Comparison of ENCODE assay signal across 1 cellular context in the genomic region with DNA sequence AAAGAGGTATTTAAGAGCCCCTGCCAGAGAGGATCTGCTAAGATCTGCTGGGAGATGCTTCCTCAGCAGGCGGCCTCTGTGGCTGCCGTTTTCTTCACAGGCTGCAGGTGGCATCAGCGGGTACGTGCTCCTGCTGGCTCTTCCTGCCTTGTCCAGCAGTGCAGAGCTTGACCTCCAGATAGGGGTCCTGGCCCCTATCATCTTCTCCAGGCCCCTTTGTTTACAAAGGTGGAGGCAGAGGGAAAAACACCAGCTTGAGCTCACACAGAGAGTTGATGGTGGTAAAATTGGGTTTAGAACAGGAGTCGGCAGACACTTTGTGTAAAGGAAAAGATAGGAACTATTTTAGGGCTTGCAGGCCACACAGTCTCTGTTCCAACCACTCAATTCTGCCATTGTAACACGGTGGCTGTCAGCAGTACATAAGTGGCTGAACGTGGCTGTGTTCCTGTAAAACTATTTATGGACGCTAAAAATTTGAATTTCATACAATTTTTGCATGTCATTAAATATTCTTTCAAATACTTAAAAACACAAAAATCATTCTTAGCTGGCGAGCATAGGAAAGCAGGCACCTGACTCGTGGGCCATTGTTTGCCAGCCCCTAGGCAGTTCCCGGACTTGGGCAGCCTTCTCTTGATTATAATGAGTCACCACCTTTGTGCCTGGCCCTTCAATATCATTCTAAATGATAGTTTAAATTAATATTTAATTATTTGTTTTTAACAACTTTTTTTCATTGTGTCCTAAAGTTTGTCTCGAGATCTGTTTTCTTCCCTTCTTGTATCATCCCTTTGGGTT.
A peak's percentile ranks its signal among the peaks of the same experiment; 100 is the strongest.
TF ChIP-seq lines count a peak whose summit lies in the region.

No MANE protein-coding gene starts in this region.

TF ChIP-seq in HepG2, 621 proteins besides CTCF, POLR2A, EP300 and RAD21 (continued from another document and continues in another):
- TF ChIP-seq, protein P1, sequence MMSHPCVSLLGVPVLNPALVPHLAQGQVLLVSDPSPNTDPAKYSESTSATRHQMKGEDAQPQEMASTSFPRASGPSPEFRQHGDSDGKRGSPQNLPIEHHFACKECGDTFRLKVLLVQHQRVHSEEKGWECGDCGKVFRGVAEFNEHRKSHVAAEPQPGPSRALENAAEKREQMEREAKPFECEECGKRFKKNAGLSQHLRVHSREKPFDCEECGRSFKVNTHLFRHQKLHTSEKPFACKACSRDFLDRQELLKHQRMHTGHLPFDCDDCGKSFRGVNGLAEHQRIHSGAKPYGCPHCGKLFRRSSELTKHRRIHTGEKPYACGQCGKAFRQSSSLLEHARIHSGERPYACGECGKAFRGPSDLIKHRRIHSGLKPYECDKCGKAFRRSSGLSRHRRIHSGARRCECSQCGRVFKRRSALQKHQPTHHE (CRISPR knock-in tag; IDR thresholded peaks at IDR 0.05; ENCODE audit: borderline replicate concordance): no peak
- TF ChIP-seq, protein P2, sequence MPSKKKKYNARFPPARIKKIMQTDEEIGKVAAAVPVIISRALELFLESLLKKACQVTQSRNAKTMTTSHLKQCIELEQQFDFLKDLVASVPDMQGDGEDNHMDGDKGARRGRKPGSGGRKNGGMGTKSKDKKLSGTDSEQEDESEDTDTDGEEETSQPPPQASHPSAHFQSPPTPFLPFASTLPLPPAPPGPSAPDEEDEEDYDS (CRISPR knock-in tag; IDR thresholded peaks at IDR 0.05): no peak
- peak; percentile 37 for TF ChIP-seq TEAD3 (CRISPR knock-in tag; optimal IDR thresholded peaks at IDR 0.05; ENCODE audit: borderline replicate concordance)
- no peak for TF ChIP-seq NFE2L1 (CRISPR knock-in tag; IDR thresholded peaks at IDR 0.05; ENCODE audit: borderline replicate concordance)
- TF ChIP-seq, protein P3, sequence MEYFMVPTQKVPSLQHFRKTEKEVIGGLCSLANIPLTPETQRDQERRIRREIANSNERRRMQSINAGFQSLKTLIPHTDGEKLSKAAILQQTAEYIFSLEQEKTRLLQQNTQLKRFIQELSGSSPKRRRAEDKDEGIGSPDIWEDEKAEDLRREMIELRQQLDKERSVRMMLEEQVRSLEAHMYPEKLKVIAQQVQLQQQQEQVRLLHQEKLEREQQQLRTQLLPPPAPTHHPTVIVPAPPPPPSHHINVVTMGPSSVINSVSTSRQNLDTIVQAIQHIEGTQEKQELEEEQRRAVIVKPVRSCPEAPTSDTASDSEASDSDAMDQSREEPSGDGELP (IDR thresholded peaks at IDR 0.05; ENCODE audit: borderline replicate concordance, low read depth): no peak
- TF ChIP-seq ZFP37 (CRISPR knock-in tag; IDR thresholded peaks at IDR 0.05; ENCODE audit: borderline replicate concordance): no peak
- no peak for TF ChIP-seq MEF2D (CRISPR knock-in tag; IDR thresholded peaks at IDR 0.05)
- no peak for TF ChIP-seq ZBTB3 (CRISPR knock-in tag; IDR thresholded peaks at IDR 0.05; ENCODE audit: borderline replicate concordance, low read depth)
- no peak for TF ChIP-seq ZNF737 (CRISPR knock-in tag; IDR thresholded peaks at IDR 0.05; ENCODE audit: borderline replicate concordance)
- no peak for TF ChIP-seq HOXD1 (CRISPR knock-in tag; IDR thresholded peaks at IDR 0.05)
- TF ChIP-seq ZNF501 (CRISPR knock-in tag; IDR thresholded peaks at IDR 0.05): peak; percentile 84
- TF ChIP-seq TAF1 (CRISPR knock-in tag; IDR thresholded peaks at IDR 0.05): no peak
- no peak for TF ChIP-seq KAT7 (CRISPR knock-in tag; IDR thresholded peaks at IDR 0.05; ENCODE audit: borderline replicate concordance)
- TF ChIP-seq, protein P4, sequence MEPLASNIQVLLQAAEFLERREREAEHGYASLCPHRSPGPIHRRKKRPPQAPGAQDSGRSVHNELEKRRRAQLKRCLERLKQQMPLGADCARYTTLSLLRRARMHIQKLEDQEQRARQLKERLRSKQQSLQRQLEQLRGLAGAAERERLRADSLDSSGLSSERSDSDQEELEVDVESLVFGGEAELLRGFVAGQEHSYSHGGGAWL (CRISPR knock-in tag; IDR thresholded peaks at IDR 0.05): no peak
- TF ChIP-seq NCOA1 (CRISPR knock-in tag; IDR thresholded peaks at IDR 0.05): no peak
- no peak for TF ChIP-seq FOXJ3 (CRISPR knock-in tag; IDR thresholded peaks at IDR 0.05; ENCODE audit: borderline replicate concordance)
- no peak for TF ChIP-seq ZFP90 (CRISPR knock-in tag; IDR thresholded peaks at IDR 0.05; ENCODE audit: borderline replicate concordance)
- TF ChIP-seq ZNF605 (CRISPR knock-in tag; IDR thresholded peaks at IDR 0.05): peak; percentile 53; the same call in 1 of the 2 replicates
- TF ChIP-seq RFXAP (CRISPR knock-in tag; IDR thresholded peaks at IDR 0.05; ENCODE audit: borderline replicate concordance): no peak
- no peak; the same call in 1 of the 2 replicates for TF ChIP-seq BCL6 (CRISPR knock-in tag; IDR thresholded peaks at IDR 0.05)
- TF ChIP-seq ERF (CRISPR knock-in tag; IDR thresholded peaks at IDR 0.05): peak; percentile 51; the same call in 1 of the 2 replicates
- no peak for TF ChIP-seq ZNF672 (CRISPR knock-in tag; IDR thresholded peaks at IDR 0.05)
- TF ChIP-seq JUNB (CRISPR knock-in tag; IDR thresholded peaks at IDR 0.05; ENCODE audit: borderline replicate concordance): no peak
- no peak for TF ChIP-seq KLF11 (CRISPR knock-in tag; IDR thresholded peaks at IDR 0.05)
- no peak for TF ChIP-seq ZNF17 (CRISPR knock-in tag; IDR thresholded peaks at IDR 0.05)
- no peak for TF ChIP-seq POLR2AphosphoS5 (IDR thresholded peaks at IDR 0.05; ENCODE audit: low read depth, low read length)
- TF ChIP-seq, protein P5, sequence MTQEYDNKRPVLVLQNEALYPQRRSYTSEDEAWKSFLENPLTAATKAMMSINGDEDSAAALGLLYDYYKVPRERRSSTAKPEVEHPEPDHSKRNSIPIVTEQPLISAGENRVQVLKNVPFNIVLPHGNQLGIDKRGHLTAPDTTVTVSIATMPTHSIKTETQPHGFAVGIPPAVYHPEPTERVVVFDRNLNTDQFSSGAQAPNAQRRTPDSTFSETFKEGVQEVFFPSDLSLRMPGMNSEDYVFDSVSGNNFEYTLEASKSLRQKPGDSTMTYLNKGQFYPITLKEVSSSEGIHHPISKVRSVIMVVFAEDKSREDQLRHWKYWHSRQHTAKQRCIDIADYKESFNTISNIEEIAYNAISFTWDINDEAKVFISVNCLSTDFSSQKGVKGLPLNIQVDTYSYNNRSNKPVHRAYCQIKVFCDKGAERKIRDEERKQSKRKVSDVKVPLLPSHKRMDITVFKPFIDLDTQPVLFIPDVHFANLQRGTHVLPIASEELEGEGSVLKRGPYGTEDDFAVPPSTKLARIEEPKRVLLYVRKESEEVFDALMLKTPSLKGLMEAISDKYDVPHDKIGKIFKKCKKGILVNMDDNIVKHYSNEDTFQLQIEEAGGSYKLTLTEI (CRISPR knock-in tag; conservative IDR thresholded peaks at IDR 0.05): no peak
- TF ChIP-seq HOXA7 (CRISPR knock-in tag; IDR thresholded peaks at IDR 0.05): no peak
- no peak for TF ChIP-seq ZNF790 (CRISPR knock-in tag; IDR thresholded peaks at IDR 0.05; ENCODE audit: borderline replicate concordance)
- no peak for TF ChIP-seq CCAR2 (optimal IDR thresholded peaks at IDR 0.05; ENCODE audit: low read depth, low read length)
- TF ChIP-seq, protein P6, sequence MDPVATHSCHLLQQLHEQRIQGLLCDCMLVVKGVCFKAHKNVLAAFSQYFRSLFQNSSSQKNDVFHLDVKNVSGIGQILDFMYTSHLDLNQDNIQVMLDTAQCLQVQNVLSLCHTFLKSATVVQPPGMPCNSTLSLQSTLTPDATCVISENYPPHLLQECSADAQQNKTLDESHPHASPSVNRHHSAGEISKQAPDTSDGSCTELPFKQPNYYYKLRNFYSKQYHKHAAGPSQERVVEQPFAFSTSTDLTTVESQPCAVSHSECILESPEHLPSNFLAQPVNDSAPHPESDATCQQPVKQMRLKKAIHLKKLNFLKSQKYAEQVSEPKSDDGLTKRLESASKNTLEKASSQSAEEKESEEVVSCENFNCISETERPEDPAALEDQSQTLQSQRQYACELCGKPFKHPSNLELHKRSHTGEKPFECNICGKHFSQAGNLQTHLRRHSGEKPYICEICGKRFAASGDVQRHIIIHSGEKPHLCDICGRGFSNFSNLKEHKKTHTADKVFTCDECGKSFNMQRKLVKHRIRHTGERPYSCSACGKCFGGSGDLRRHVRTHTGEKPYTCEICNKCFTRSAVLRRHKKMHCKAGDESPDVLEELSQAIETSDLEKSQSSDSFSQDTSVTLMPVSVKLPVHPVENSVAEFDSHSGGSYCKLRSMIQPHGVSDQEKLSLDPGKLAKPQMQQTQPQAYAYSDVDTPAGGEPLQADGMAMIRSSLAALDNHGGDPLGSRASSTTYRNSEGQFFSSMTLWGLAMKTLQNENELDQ (CRISPR knock-in tag; IDR thresholded peaks at IDR 0.05; ENCODE audit: borderline replicate concordance): no peak
- no peak; the same call in 1 of the 2 replicates for TF ChIP-seq ZSCAN21 (CRISPR knock-in tag; IDR thresholded peaks at IDR 0.05; ENCODE audit: borderline replicate concordance)
- TF ChIP-seq, protein P7, sequence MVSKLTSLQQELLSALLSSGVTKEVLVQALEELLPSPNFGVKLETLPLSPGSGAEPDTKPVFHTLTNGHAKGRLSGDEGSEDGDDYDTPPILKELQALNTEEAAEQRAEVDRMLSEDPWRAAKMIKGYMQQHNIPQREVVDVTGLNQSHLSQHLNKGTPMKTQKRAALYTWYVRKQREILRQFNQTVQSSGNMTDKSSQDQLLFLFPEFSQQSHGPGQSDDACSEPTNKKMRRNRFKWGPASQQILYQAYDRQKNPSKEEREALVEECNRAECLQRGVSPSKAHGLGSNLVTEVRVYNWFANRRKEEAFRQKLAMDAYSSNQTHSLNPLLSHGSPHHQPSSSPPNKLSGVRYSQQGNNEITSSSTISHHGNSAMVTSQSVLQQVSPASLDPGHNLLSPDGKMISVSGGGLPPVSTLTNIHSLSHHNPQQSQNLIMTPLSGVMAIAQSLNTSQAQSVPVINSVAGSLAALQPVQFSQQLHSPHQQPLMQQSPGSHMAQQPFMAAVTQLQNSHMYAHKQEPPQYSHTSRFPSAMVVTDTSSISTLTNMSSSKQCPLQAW (CRISPR knock-in tag; IDR thresholded peaks at IDR 0.05): 0 out of 2 replicates have a peak, but pooled peaks have one; percentile 73
- no peak for TF ChIP-seq ZSCAN9 (CRISPR knock-in tag; IDR thresholded peaks at IDR 0.05; ENCODE audit: borderline replicate concordance)
- TF ChIP-seq ZSCAN30 (CRISPR knock-in tag; IDR thresholded peaks at IDR 0.05): no peak
- no peak for TF ChIP-seq ZNF7 (CRISPR knock-in tag; IDR thresholded peaks at IDR 0.05)
- no peak for TF ChIP-seq ADNP (CRISPR knock-in tag; IDR thresholded peaks at IDR 0.05)
- no peak for TF ChIP-seq ZNF775 (CRISPR knock-in tag; IDR thresholded peaks at IDR 0.05; ENCODE audit: borderline replicate concordance)
- no peak for TF ChIP-seq ARHGAP35 (CRISPR knock-in tag; IDR thresholded peaks at IDR 0.05; ENCODE audit: borderline replicate concordance)
- no peak for TF ChIP-seq ZNF766 (CRISPR knock-in tag; IDR thresholded peaks at IDR 0.05; ENCODE audit: borderline replicate concordance)
- TF ChIP-seq ZNF12 (CRISPR knock-in tag; IDR thresholded peaks at IDR 0.05): no peak
- TF ChIP-seq ZFX (CRISPR knock-in tag; IDR thresholded peaks at IDR 0.05; ENCODE audit: low read depth): peak; percentile 41; the same call in 1 of the 2 replicates
- TF ChIP-seq HCFC1 (IDR thresholded peaks at IDR 0.05; ENCODE audit: low read depth, low read length): no peak
- TF ChIP-seq, protein P8, sequence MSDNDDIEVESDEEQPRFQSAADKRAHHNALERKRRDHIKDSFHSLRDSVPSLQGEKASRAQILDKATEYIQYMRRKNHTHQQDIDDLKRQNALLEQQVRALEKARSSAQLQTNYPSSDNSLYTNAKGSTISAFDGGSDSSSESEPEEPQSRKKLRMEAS (IDR thresholded peaks at IDR 0.05): no peak
- no peak for TF ChIP-seq BHLHE40 (IDR thresholded peaks at IDR 0.05; ENCODE audit: low read length)
- TF ChIP-seq KLF9 (CRISPR knock-in tag; IDR thresholded peaks at IDR 0.05; ENCODE audit: low read depth): no peak
- TF ChIP-seq MAFG (CRISPR knock-in tag; IDR thresholded peaks at IDR 0.05): no peak
- no peak for TF ChIP-seq SMARCE1 (IDR thresholded peaks at IDR 0.05; ENCODE audit: borderline replicate concordance)
- TF ChIP-seq ZNF724P (CRISPR knock-in tag; IDR thresholded peaks at IDR 0.05; ENCODE audit: borderline replicate concordance): no peak
- no peak for TF ChIP-seq PCBP1 (IDR thresholded peaks at IDR 0.05; ENCODE audit: borderline replicate concordance, low read depth, low read length)
- peak; percentile 64; the same call in 1 of the 2 replicates for TF ChIP-seq KAT8 (CRISPR knock-in tag; IDR thresholded peaks at IDR 0.05)
- TF ChIP-seq ZBTB20 (CRISPR knock-in tag; IDR thresholded peaks at IDR 0.05; ENCODE audit: borderline replicate concordance, low read depth): no peak
- TF ChIP-seq, protein P9, sequence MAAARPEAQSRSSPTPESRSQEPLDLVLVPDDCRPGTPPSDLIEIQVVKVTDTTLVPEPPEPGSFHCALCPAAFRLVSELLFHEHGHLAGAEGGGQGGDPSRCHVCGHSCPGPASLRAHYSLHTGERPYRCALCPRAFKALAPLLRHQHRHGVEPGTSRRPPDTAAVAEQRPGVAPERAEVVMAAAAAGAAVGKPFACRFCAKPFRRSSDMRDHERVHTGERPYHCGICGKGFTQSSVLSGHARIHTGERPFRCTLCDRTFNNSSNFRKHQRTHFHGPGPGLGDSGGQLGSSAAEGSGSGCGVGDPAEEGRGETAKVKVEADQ (CRISPR knock-in tag; IDR thresholded peaks at IDR 0.05; ENCODE audit: borderline replicate concordance): no peak
- TF ChIP-seq ZNF530 (CRISPR knock-in tag; IDR thresholded peaks at IDR 0.05; ENCODE audit: low read depth): no peak
- TF ChIP-seq, protein P10, sequence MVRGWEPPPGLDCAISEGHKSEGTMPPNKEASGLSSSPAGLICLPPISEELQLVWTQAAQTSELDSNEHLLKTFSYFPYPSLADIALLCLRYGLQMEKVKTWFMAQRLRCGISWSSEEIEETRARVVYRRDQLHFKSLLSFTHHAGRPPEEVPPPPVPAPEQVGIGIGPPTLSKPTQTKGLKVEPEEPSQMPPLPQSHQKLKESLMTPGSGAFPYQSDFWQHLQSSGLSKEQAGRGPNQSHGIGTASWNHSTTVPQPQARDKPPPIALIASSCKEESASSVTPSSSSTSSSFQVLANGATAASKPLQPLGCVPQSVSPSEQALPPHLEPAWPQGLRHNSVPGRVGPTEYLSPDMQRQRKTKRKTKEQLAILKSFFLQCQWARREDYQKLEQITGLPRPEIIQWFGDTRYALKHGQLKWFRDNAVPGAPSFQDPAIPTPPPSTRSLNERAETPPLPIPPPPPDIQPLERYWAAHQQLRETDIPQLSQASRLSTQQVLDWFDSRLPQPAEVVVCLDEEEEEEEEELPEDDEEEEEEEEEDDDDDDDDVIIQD (CRISPR knock-in tag; IDR thresholded peaks at IDR 0.05; ENCODE audit: low read depth): peak; percentile 51; the same call in 1 of the 2 replicates
- TF ChIP-seq, protein P11, sequence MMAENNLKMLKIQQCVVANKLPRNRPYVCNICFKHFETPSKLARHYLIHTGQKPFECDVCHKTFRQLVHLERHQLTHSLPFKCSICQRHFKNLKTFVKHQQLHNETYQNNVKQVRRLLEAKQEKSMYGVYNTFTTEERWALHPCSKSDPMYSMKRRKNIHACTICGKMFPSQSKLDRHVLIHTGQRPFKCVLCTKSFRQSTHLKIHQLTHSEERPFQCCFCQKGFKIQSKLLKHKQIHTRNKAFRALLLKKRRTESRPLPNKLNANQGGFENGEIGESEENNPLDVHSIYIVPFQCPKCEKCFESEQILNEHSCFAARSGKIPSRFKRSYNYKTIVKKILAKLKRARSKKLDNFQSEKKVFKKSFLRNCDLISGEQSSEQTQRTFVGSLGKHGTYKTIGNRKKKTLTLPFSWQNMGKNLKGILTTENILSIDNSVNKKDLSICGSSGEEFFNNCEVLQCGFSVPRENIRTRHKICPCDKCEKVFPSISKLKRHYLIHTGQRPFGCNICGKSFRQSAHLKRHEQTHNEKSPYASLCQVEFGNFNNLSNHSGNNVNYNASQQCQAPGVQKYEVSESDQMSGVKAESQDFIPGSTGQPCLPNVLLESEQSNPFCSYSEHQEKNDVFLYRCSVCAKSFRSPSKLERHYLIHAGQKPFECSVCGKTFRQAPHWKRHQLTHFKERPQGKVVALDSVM (CRISPR knock-in tag; IDR thresholded peaks at IDR 0.05): no peak
- no peak for TF ChIP-seq ZNF614 (CRISPR knock-in tag; IDR thresholded peaks at IDR 0.05; ENCODE audit: borderline replicate concordance)
